Comparison of ENCODE assay signal across 10 cellular contexts in genomic region chrX:69153060-69153730, GRCh38. TPM values are rescaled to one million over a fixed set of nuclear protein-coding genes. Genes with fewer than 3 reads are reported as not detected.
DNase-seq lines count a peak whose midpoint lies in the region; ATAC-seq, FAIRE-seq and TF ChIP-seq lines count a peak whose summit lies in the region.
"Had no signal": no experiment of that assay in that cellular context is flagged by ENCODE, and none has a peak within 500 bp of the region (broad histone marks: within the 10 kb centered on the region; RNA-seq: fewer than 3 reads in every experiment).

No MANE protein-coding gene starts in this region.

- no peaks in the 10 kb centered on the region for H3F3A ChIP-seq in SK-N-SH (replicated peaks; ENCODE audit: insufficient read depth)

- TF ChIP-seq RAD21 in SK-N-SH (IDR thresholded peaks at IDR 0.05; ENCODE audit: low read length) = no peak

- H3K36me3 ChIP-seq in SK-N-SH (replicated peaks in 1 of 2; ENCODE audit: control insufficient read depth in 1 of 2, insufficient read depth in 2 of 2, low read length in 1 of 2) (no peaks in the 10 kb centered on the region), mesenchymal stem cell (ENCODE audit: control insufficient read depth in 1 of 2, insufficient read depth in 2 of 2, low read depth in 1 of 2, low read length in 2 of 2) (no peaks in the 10 kb centered on the region)

- no peaks in the 10 kb centered on the region for H3K79me2 ChIP-seq in SK-N-SH (ENCODE audit: insufficient read depth)

- DNase-seq in SK-N-SH (peak; percentile 15), epithelial cell of prostate (ENCODE audit: low read depth, low spot score) (no peak), mesenchymal stem cell (peak; percentile 88), urothelium cell line (ENCODE audit: low spot score) (peak; percentile 32), NCI-H1417 (lab: John Stamatoyannopoulos, UW) (no peak)
- no peak for DNase-seq in T-helper 2 cell treated with Interferon-gamma antibody and Interleukin-4, amounts not matched to agents 5 μg/mL and 100 μg/mL, for 36 hours (ENCODE audit: low spot score)
- DNase-seq in stimulated activated naive CD4-positive, alpha-beta T cell (lab: John Stamatoyannopoulos, UW) = no peak
- DNase-seq: 8988T, NCI-H1694 treated with DMSO at 0.1 percent for 48 hours had no signal

- CTCF ChIA-PET in SK-N-SH (lab: Yijun Ruan, JAX) = interaction anchor here (1.6 kb wide), 1 partner anchor 325 kb away, joined by 4 read pairs; no protein-coding TSS in a partner anchor

- H3K36me3 Mint-ChIP-seq in T-helper 2 cell treated with Interferon-gamma antibody and Interleukin-4, amounts not matched to agents 5 μg/mL and 100 μg/mL, for 36 hours (ENCODE audit: low read depth) = no peaks in the 10 kb centered on the region

- H3K27ac ChIP-seq in SK-N-SH (ENCODE audit: low read depth in 2 of 2, low read length in 1 of 2) (no peak overlapping the region), epithelial cell of prostate (peak overlapping the region; percentile 94), mesenchymal stem cell (ENCODE audit: low read length, poor library complexity, severe bottlenecking) (no peak overlapping the region)

- ATAC-seq in SK-N-SH treated with all-trans-retinoic acid at 6 μM for 48 hours = no peak; the same call in 2 of the 3 replicates

- H3K4me3 ChIP-seq in SK-N-SH (ENCODE audit: low read depth in 2 of 2, low read length in 1 of 2) = no peak overlapping the region
- H3K4me3 ChIP-seq in mesenchymal stem cell (ENCODE audit: insufficient read depth in 1 of 2, low read depth in 1 of 2, low read length in 2 of 2) = no peak overlapping the region

- no peaks in the 10 kb centered on the region for H3K9me3 ChIP-seq in SK-N-SH
- no peaks in the 10 kb centered on the region for H3K9me3 ChIP-seq in mesenchymal stem cell (ENCODE audit: control insufficient read depth, low read length)

- no peaks in the 10 kb centered on the region for H3K9me2 ChIP-seq in SK-N-SH

- POLR2A ChIA-PET in SK-N-SH (lab: Yijun Ruan, JAX) = no interaction called here

- H2BK15ac ChIP-seq in mesenchymal stem cell (ENCODE audit: low read depth, poor library complexity, severe bottlenecking) = peak overlapping the region; percentile 54

- no peak overlapping the region for H3K27ac Mint-ChIP-seq in T-helper 2 cell treated with Interferon-gamma antibody and Interleukin-4, amounts not matched to agents 5 μg/mL and 100 μg/mL, for 36 hours

- TF ChIP-seq EP300 in SK-N-SH (IDR thresholded peaks at IDR 0.05; ENCODE audit: borderline replicate concordance in 1 of 2, low read depth in 1 of 2, low read length in 1 of 2) = no peak

- no peak overlapping the region for H3K23ac ChIP-seq in mesenchymal stem cell (ENCODE audit: low read length in 2 of 2)

- no peaks in the 10 kb centered on the region for H3K4me1 Mint-ChIP-seq in T-helper 2 cell treated with Interferon-gamma antibody and Interleukin-4, amounts not matched to agents 5 μg/mL and 100 μg/mL, for 36 hours (ENCODE audit: low read depth)

- peak overlapping the region; percentile 87 for H4K8ac ChIP-seq in mesenchymal stem cell (ENCODE audit: low read length)

- peak overlapping the region; percentile 21 to 80 for H3K18ac ChIP-seq in mesenchymal stem cell (ENCODE audit: low read depth in 1 of 2, low read length in 2 of 2)

- peak overlapping the region; percentile 0 to 73 for H3K4ac ChIP-seq in mesenchymal stem cell (ENCODE audit: low read depth in 1 of 2, low read length in 2 of 2)

- H2AK5ac ChIP-seq in mesenchymal stem cell (ENCODE audit: low read length, severe bottlenecking) = no peak overlapping the region

- peak overlapping the region; percentile 62 for H4K91ac ChIP-seq in mesenchymal stem cell (ENCODE audit: low read length)

- H3K4me1 ChIP-seq in SK-N-SH (ENCODE audit: control insufficient read depth in 1 of 2, insufficient read depth in 2 of 2, low read depth in 1 of 2, low read length in 1 of 2) (peaks cover 0 to 2% of the 10 kb centered on the region in 2 experiments; a peak in 1 of 4 replicates), mesenchymal stem cell (ENCODE audit: control insufficient read depth, insufficient read depth, low read depth, low read length) (peaks cover 7% of the 10 kb centered on the region)

- H3K14ac ChIP-seq in mesenchymal stem cell (ENCODE audit: low read length in 2 of 2) = no peak overlapping the region

- FAIRE-seq in urothelium cell line (lab: Jason Lieb, UNC) = no peak

- H2AFZ ChIP-seq in SK-N-SH (ENCODE audit: low read depth) (no peak overlapping the region), mesenchymal stem cell (ENCODE audit: low read depth, low read length) (no peak overlapping the region)

- WGBS in SK-N-SH (ENCODE audit: low lambda C conversion rate) = 35% methylated on average over 5 of the region's 8 CpGs
- 43% methylated on average over 7 of the region's 8 CpGs for WGBS in mesenchymal stem cell

- H3K4me2 ChIP-seq in SK-N-SH (no peak overlapping the region), mesenchymal stem cell (ENCODE audit: low read length, poor library complexity, severe bottlenecking) (no peak overlapping the region)

- H4K20me1 ChIP-seq in SK-N-SH (ENCODE audit: insufficient read depth) = no peaks in the 10 kb centered on the region

- H2BK5ac ChIP-seq in mesenchymal stem cell (ENCODE audit: low read depth, low read length, poor library complexity, severe bottlenecking) = no peak overlapping the region

- no peak overlapping the region for H3K9ac ChIP-seq in SK-N-SH
- no peak overlapping the region for H3K9ac ChIP-seq in mesenchymal stem cell (ENCODE audit: low read length)

- H2BK120ac ChIP-seq in mesenchymal stem cell (ENCODE audit: low read depth, low read length) = no peak overlapping the region

- peak overlapping the region in 1 of 2 experiments; percentile 52 for H2BK12ac ChIP-seq in mesenchymal stem cell (ENCODE audit: low read length in 2 of 2)

- no peak for TF ChIP-seq CTCF in SK-N-SH (IDR thresholded peaks at IDR 0.05)

- H3K9me3 Mint-ChIP-seq in T-helper 2 cell treated with Interferon-gamma antibody and Interleukin-4, amounts not matched to agents 5 μg/mL and 100 μg/mL, for 36 hours = no peaks in the 10 kb centered on the region

- H3K27me3 Mint-ChIP-seq in T-helper 2 cell treated with Interferon-gamma antibody and Interleukin-4, amounts not matched to agents 5 μg/mL and 100 μg/mL, for 36 hours (ENCODE audit: low read depth) = no peaks in the 10 kb centered on the region

- no peak overlapping the region for H3K4me3 Mint-ChIP-seq in T-helper 2 cell treated with Interferon-gamma antibody and Interleukin-4, amounts not matched to agents 5 μg/mL and 100 μg/mL, for 36 hours

- H3K27me3 ChIP-seq in SK-N-SH (ENCODE audit: insufficient read depth) (no peaks in the 10 kb centered on the region; the same call in 1 of the 2 replicates), mesenchymal stem cell (ENCODE audit: control insufficient read depth in 1 of 2, insufficient read depth in 1 of 2, low read length in 2 of 2) (peaks cover 0 to 63% of the 10 kb centered on the region in 2 experiments)

- H3K79me1 ChIP-seq in mesenchymal stem cell (replicated peaks; ENCODE audit: low read length, poor library complexity, severe bottlenecking) = no peaks in the 10 kb centered on the region

TF ChIP-seq in SK-N-SH, 30 proteins besides CTCF, POLR2A, EP300 and RAD21:
- TF ChIP-seq NRF1 (IDR thresholded peaks at IDR 0.05; ENCODE audit: low read depth, low read length) (no peak), ZBTB33 (IDR thresholded peaks at IDR 0.05; ENCODE audit: borderline replicate concordance, low read depth) (no peak), MEF2A (IDR thresholded peaks at IDR 0.05; ENCODE audit: borderline replicate concordance, low read depth) (no peak), GATA2 (CRISPR knock-in tag; IDR thresholded peaks at IDR 0.05) (no peak)
TF ChIP-seq in SK-N-SH: peak in this region for 0.

TF ChIP-seq in SK-N-SH treated with all-trans-retinoic acid at 6 μM for 48 hours, 23 proteins besides CTCF, POLR2A, EP300 and RAD21 (continues in another document):
- no peak for TF ChIP-seq CSDC2 (CRISPR knock-in tag; IDR thresholded peaks at IDR 0.05)
- no peak for TF ChIP-seq BACH2 (CRISPR knock-in tag; IDR thresholded peaks at IDR 0.05; ENCODE audit: borderline replicate concordance)
- no peak for TF ChIP-seq PPARA (CRISPR knock-in tag; IDR thresholded peaks at IDR 0.05; ENCODE audit: borderline replicate concordance)
- TF ChIP-seq ZC3H10 (CRISPR knock-in tag; IDR thresholded peaks at IDR 0.05) = no peak
- no peak for TF ChIP-seq ESRRG (CRISPR knock-in tag; IDR thresholded peaks at IDR 0.05)
- TF ChIP-seq TSHZ2 (CRISPR knock-in tag; IDR thresholded peaks at IDR 0.05) = no peak
- no peak for TF ChIP-seq RARB (CRISPR knock-in tag; IDR thresholded peaks at IDR 0.05)
- no peak for TF ChIP-seq ZNF565 (CRISPR knock-in tag; conservative IDR thresholded peaks at IDR 0.05; ENCODE audit: low read depth)
- no peak for TF ChIP-seq ZNF8 (CRISPR knock-in tag; IDR thresholded peaks at IDR 0.05)
- TF ChIP-seq OSR1 (CRISPR knock-in tag; IDR thresholded peaks at IDR 0.05) = no peak
- no peak for TF ChIP-seq GLIS3 (CRISPR knock-in tag; IDR thresholded peaks at IDR 0.05)
- TF ChIP-seq ARNTL (CRISPR knock-in tag; IDR thresholded peaks at IDR 0.05; ENCODE audit: borderline replicate concordance, low read depth) = no peak

RNA-seq across cellular contexts. Expression of gene PJA1, which starts 12.1 kb away (rescaled TPM):
- polyA plus RNA-seq in SK-N-SH (2012; rRNA removed) = 15.7 and 16.5 TPM in 2 replicates
- polyA plus RNA-seq in SK-N-SH (2012; cell fraction: cytosol; rRNA removed) = 15.1 and 15.7 TPM in 2 replicates
- 12.4 and 14.4 TPM in 2 replicates for polyA plus RNA-seq in SK-N-SH (2012; cell fraction: nucleus; rRNA removed)
- 40.5 TPM for polyA plus RNA-seq in mesenchymal stem cell (2013, experiment 1 of 2)
- polyA plus RNA-seq in mesenchymal stem cell (2013, experiment 2 of 2) = 38.9 TPM

Comparison
In these comparisons a context has a peak if more than half of its experiments do, and no peak if none do; other contexts are left out.
1. DNase-seq: peak in SK-N-SH (single experiment), mesenchymal stem cell (single experiment) and urothelium cell line (single experiment); none in epithelial cell of prostate (single experiment), T-helper 2 cell treated with Interferon-gamma antibody and Interleukin-4, amounts not matched to agents 5 μg/mL and 100 μg/mL, for 36 hours (single experiment), stimulated activated naive CD4-positive, alpha-beta T cell (0 of 6) and NCI-H1417 (0 of 3).